ENCODE assay signal across 19 cellular contexts in the genomic region with DNA sequence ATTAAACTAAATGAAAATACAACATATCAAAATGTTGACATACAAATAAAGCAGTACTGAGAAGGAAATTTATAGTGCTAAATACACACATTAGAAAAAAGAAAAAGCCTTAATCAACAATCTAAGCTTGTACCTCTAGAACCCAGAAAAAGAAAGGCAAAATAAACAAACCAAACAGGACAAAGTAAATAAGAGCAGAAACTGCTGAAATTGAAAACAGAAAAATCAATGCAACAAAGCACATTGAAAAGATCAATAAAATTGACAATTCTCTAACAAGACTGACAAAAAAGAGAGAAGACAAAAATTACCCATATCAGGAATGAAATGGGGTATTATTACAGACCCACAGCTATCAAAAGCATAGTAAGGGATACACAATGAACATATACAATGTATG. TPM values are rescaled to one million over a fixed set of nuclear protein-coding genes. Genes with fewer than 3 reads are reported as not detected.
DNase-seq lines count a peak whose midpoint lies in the region; ATAC-seq, FAIRE-seq and TF ChIP-seq lines count a peak whose summit lies in the region.
"Had no signal": no experiment of that assay in that cellular context is flagged by ENCODE, and none has a peak within 500 bp of the region (broad histone marks: within the 10 kb centered on the region; RNA-seq: fewer than 3 reads in every experiment).

No MANE protein-coding gene starts in this region.

- H3K4me1 Mint-ChIP-seq in CD4-positive, alpha-beta memory T cell: peaks cover 29 to 47% (median 37%) of the 10 kb centered on the region in 4 donors
- peaks cover 29% of the 10 kb centered on the region for H3K4me1 Mint-ChIP-seq in T-helper 17 cell

- no peaks in the 10 kb centered on the region for H3K27me3 ChIP-seq in BLaER1 treated with 17β-estradiol and CSF1 and Interleukin-3, amounts not matched to agents 10 nM and 100 nM
- H3K27me3 ChIP-seq in CD4-positive, alpha-beta memory T cell (ENCODE audit: insufficient read depth, low read length): no peaks in the 10 kb centered on the region
- H3K27me3 ChIP-seq in liver (ENCODE audit: control insufficient read depth in 4 of 4, insufficient read depth in 4 of 4, low read length in 3 of 4): no peaks in the 10 kb centered on the region
- H3K27me3 ChIP-seq in WERI-Rb-1 (ENCODE audit: insufficient read depth, low read depth, severe bottlenecking): no peaks in the 10 kb centered on the region
- H3K27me3 ChIP-seq: adrenal gland, breast epithelium, tibial nerve had no signal

- TF ChIP-seq RAD21 in liver (IDR thresholded peaks at IDR 0.05): no peak

- no peak overlapping the region for H3K4me3 ChIP-seq in BLaER1 treated with 17β-estradiol and CSF1 and Interleukin-3, amounts not matched to agents 10 nM and 100 nM
- no peak overlapping the region for H3K4me3 ChIP-seq in CD4-positive, alpha-beta memory T cell (ENCODE audit: low read length in 2 of 2)
- H3K4me3 ChIP-seq in liver (ENCODE audit: low read depth in 1 of 3, low read length in 3 of 3): no peak overlapping the region
- no peak overlapping the region for H3K4me3 ChIP-seq in WERI-Rb-1 (ENCODE audit: low read depth, low read length)
- H3K4me3 ChIP-seq: adrenal gland, breast epithelium, coronary artery, tibial nerve had no signal

- peaks cover 4 to 34% (median 22%) of the 10 kb centered on the region in 10 experiments; a peak in 18 of 20 replicates for H3K4me1 ChIP-seq in BLaER1 treated with 17β-estradiol and CSF1 and Interleukin-3, amounts not matched to agents 10 nM and 100 nM
- peaks cover 31% of the 10 kb centered on the region for H3K4me1 ChIP-seq in CD4-positive, alpha-beta memory T cell (ENCODE audit: insufficient read depth, low read length)
- peaks cover 0 to 7% (median 1%) of the 10 kb centered on the region in 4 donors for H3K4me1 ChIP-seq in liver (ENCODE audit: control insufficient read depth in 4 of 4, insufficient read depth in 4 of 4, low read length in 3 of 4)
- H3K4me1 ChIP-seq: breast epithelium, tibial nerve had no signal

- peak overlapping the region in 4 of 8 donors; percentile 0 to 65 (median 54) for H3K4me3 Mint-ChIP-seq in CD4-positive, alpha-beta memory T cell
- no peak overlapping the region for H3K4me3 Mint-ChIP-seq in T-helper 17 cell
- H3K4me3 Mint-ChIP-seq: neural crest cell had no signal

- FAIRE-seq in urothelium cell line (lab: Jason Lieb, UNC): no peak

- H3K9ac ChIP-seq in BLaER1 treated with 17β-estradiol and CSF1 and Interleukin-3, amounts not matched to agents 10 nM and 100 nM: no peak overlapping the region
- H3K9ac ChIP-seq in liver (ENCODE audit: low read depth in 1 of 2, low read length in 2 of 2): no peak overlapping the region

- POLR2A ChIA-PET in CD4-positive, alpha-beta memory T cell (lab: Charles Lee; ENCODE audit: partially characterized antibody): interaction anchor here (1.4 to 1.5 kb wide), 2 partner anchors 21 to 38 kb away, joined by 3 to 5 read pairs; a partner anchor contains a TSS

- no peak for ATAC-seq in T-helper 17 cell
- ATAC-seq: left colon had no signal

- H4K20me1 ChIP-seq in BLaER1 treated with 17β-estradiol and CSF1 and Interleukin-3, amounts not matched to agents 10 nM and 100 nM: peaks cover 0 to 44% (median 16%) of the 10 kb centered on the region in 11 experiments; a peak in 11 of 22 replicates

- peak overlapping the region; percentile 36 to 81 (median 62) for H3K27ac Mint-ChIP-seq in CD4-positive, alpha-beta memory T cell
- peak overlapping the region; percentile 86 for H3K27ac Mint-ChIP-seq in T-helper 17 cell

- peak overlapping the region in 8 of 11 experiments; percentile 0 to 66 (median 34); a peak in 9 of 22 replicates for H3K4me2 ChIP-seq in BLaER1 treated with 17β-estradiol and CSF1 and Interleukin-3, amounts not matched to agents 10 nM and 100 nM

- peaks cover 0 to 34% (median 19%) of the 10 kb centered on the region in 11 experiments; a peak in 15 of 22 replicates for H3K9me3 ChIP-seq in BLaER1 treated with 17β-estradiol and CSF1 and Interleukin-3, amounts not matched to agents 10 nM and 100 nM (replicated peaks in 1 of 11)
- H3K9me3 ChIP-seq in CD4-positive, alpha-beta memory T cell (ENCODE audit: control insufficient read depth in 1 of 2, low read length in 2 of 2): no peaks in the 10 kb centered on the region
- H3K9me3 ChIP-seq in T-helper 17 cell (ENCODE audit: control insufficient read depth, low read length, poor library complexity, severe bottlenecking) (no peaks in the 10 kb centered on the region), liver (ENCODE audit: control insufficient read depth in 4 of 4, low read length in 3 of 4) (no peaks in the 10 kb centered on the region), WERI-Rb-1 (ENCODE audit: severe bottlenecking) (no peaks in the 10 kb centered on the region)
- H3K9me3 ChIP-seq: adrenal gland, breast epithelium, tibial nerve had no signal

- no peak for DNase-seq in CD4-positive, alpha-beta memory T cell
- DNase-seq in T-helper 17 cell (no peak), WERI-Rb-1 (no peak), HUDEP-2 (lab: John Stamatoyannopoulos, UW; ENCODE audit: unreplicated experiment in 76 of 76) (no peak), urothelium cell line (ENCODE audit: low spot score) (no peak)
- DNase-seq: activated CD4-positive, alpha-beta T cell treated with anti-CD3 and anti-CD28 coated beads, Interleukin-2, amount 50 U/mL, for 4 hours; activated T-cell treated with anti-CD3 and anti-CD28 coated beads, Interleukin-2, amount 50 U/mL, for 48 hours; adrenal gland; left colon; NCI-H1105 treated with DMSO at 0.1 percent for 48 hours; NCI-H2081 treated with DMSO at 0.1 percent for 48 hours; stimulated activated CD4-positive, alpha-beta T cell treated with anti-CD3 and anti-CD28 coated beads, Interleukin-2, amount 100 ng/mL, for 24 hours; stimulated activated naive CD4-positive, alpha-beta T cell treated with Interleukin-2 at 50 U/mL for 16 hours had no signal

- intact Hi-C loops in CD4-positive, alpha-beta memory T cell (cut with micrococcal nuclease): loop anchor here (2.0 kb wide), 1 partner anchor 20 kb away; no protein-coding TSS in a partner anchor

- H3K27me3 Mint-ChIP-seq in CD4-positive, alpha-beta memory T cell: no peaks in the 10 kb centered on the region
- no peaks in the 10 kb centered on the region for H3K27me3 Mint-ChIP-seq in T-helper 17 cell

- H3K36me3 ChIP-seq in BLaER1 treated with 17β-estradiol and CSF1 and Interleukin-3, amounts not matched to agents 10 nM and 100 nM: peaks cover 45 to 90% (median 68%) of the 10 kb centered on the region in 11 experiments
- no peaks in the 10 kb centered on the region for H3K36me3 ChIP-seq in CD4-positive, alpha-beta memory T cell (ENCODE audit: insufficient read depth, low read length)
- H3K36me3 ChIP-seq in liver (ENCODE audit: control insufficient read depth in 4 of 4, insufficient read depth in 3 of 4, low read depth in 1 of 4, low read length in 3 of 4): peaks cover 0 to 5% (median 2%) of the 10 kb centered on the region in 4 donors
- peaks cover 14% of the 10 kb centered on the region for H3K36me3 ChIP-seq in WERI-Rb-1
- H3K36me3 ChIP-seq: adrenal gland had no signal

- H3K36me3 Mint-ChIP-seq in CD4-positive, alpha-beta memory T cell: peaks cover 37 to 46% of the 10 kb centered on the region in 2 donors
- peaks cover 4% of the 10 kb centered on the region for H3K36me3 Mint-ChIP-seq in T-helper 17 cell (ENCODE audit: low read depth)

- TF ChIP-seq CTCF in liver (IDR thresholded peaks at IDR 0.05; ENCODE audit: low read depth, low read length, missing input control) (no peak), WERI-Rb-1 (IDR thresholded peaks at IDR 0.05; ENCODE audit: low read depth, low read length) (no peak)

- H3K9me3 Mint-ChIP-seq in CD4-positive, alpha-beta memory T cell: no peaks in the 10 kb centered on the region
- H3K9me3 Mint-ChIP-seq: neural crest cell had no signal

- CTCF ChIA-PET in CD4-positive, alpha-beta memory T cell (lab: Charles Lee; ENCODE audit: partially characterized antibody): interaction anchor here (1.7 kb wide), 1 partner anchor 38 kb away, joined by 5 read pairs; a partner anchor contains a TSS

- H3K27ac ChIP-seq in BLaER1 treated with 17β-estradiol and CSF1 and Interleukin-3, amounts not matched to agents 10 nM and 100 nM: peak overlapping the region in 3 of 11 experiments; percentile 1 to 38 (median 18); a peak in 1 of 22 replicates
- H3K27ac ChIP-seq in CD4-positive, alpha-beta memory T cell (ENCODE audit: low read depth, low read length): no peak overlapping the region
- H3K27ac ChIP-seq in liver (ENCODE audit: low read depth in 1 of 2, low read length in 2 of 2) (no peak overlapping the region), WERI-Rb-1 (no peak overlapping the region)
- H3K27ac ChIP-seq: adrenal gland, breast epithelium, coronary artery, tibial nerve had no signal

TF ChIP-seq in liver, 16 proteins besides CTCF, POLR2A, EP300 and RAD21:
- TF ChIP-seq TAF1 (conservative IDR thresholded peaks at IDR 0.05) (no peak), FOXA2 (IDR thresholded peaks at IDR 0.05) (peak; percentile 49)

RNA-seq across cellular contexts. Expression of a gene that starts 21.0 kb away (rescaled TPM):
- 10 to 100 TPM; 14.4 TPM for total RNA-seq in CD4-positive, alpha-beta memory T cell
- polyA plus RNA-seq in CD4-positive, alpha-beta memory T cell: 10 to 100 TPM; 21.9 to 28.1 TPM
- total RNA-seq in T-helper 17 cell (10 to 100 TPM; 13.9 to 14.0 TPM), liver (10 to 100 TPM; 15.3 to 17.7 TPM)
- polyA plus RNA-seq in liver: 10 to 100 TPM; 12.0 to 14.9 TPM

RNA-seq across cellular contexts. Expression of a gene that starts 38.2 kb away (rescaled TPM):
- 1 to 10 TPM; 3.9 to 4.2 TPM for total RNA-seq in CD4-positive, alpha-beta memory T cell
- polyA plus RNA-seq in CD4-positive, alpha-beta memory T cell: 1 to 10 TPM in 1 of 2 donors, under 1 TPM in 1; 0.58 to 1.1 TPM
- total RNA-seq in T-helper 17 cell: 1 to 10 TPM; 2.2 to 3.6 TPM
- total RNA-seq in liver: 1 to 10 TPM; 2.9 to 3.3 TPM
- polyA plus RNA-seq in liver: 1 to 10 TPM in 1 of 2 donors, under 1 TPM in 1; 0.77 to 1.3 TPM
